9 cellular contexts compared by ENCODE assay signal in the genomic region with DNA sequence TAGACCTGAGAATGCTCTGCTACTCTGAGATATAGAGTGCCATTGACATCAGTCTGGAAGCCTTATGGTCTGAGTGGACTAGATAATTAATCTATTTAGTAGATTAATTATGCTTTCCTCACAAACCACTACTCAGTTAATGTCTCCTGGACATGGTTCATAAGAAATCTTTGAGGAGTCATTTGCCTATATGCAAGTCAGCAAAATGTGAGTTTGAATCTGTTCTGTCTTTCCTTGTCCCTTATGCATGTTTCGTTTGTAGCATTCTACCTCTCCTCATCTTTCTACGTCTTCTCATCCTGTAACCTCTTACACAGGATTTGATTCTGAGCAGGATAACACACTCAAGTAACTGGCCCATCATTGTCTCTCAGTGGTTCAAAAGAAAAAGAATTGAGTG.
"Had no signal": no experiment of that assay in that cellular context is flagged by ENCODE, and none has a peak within 500 bp of the region (broad histone marks: within the 10 kb centered on the region; RNA-seq: fewer than 3 reads in every experiment).

No MANE protein-coding gene starts in this region.

- DNase-seq: H7, HFFc6, KBM-7 had no signal

- H3K36me3 ChIP-seq: HAP-1 had no signal

- H3K4me3 ChIP-seq: GM23338, HAP-1 had no signal

- H3K4me1 ChIP-seq: HAP-1 had no signal

- H3K4me2 ChIP-seq: GM23338, KMS-11 had no signal

- H3K9ac ChIP-seq: KMS-11 had no signal

- H3K27ac ChIP-seq: KMS-11 had no signal

- H2AFZ ChIP-seq: GM23338 had no signal

- ATAC-seq: GM23338, HCT116 had no signal

- FAIRE-seq: H1, HTR-8/SVneo had no signal

- H3K9me3 ChIP-seq: HAP-1 had no signal
